ENCODE assay signal across 8 cellular contexts in genomic region chr10:11573497-11573896, GRCh38. TPM values are rescaled to one million over a fixed set of nuclear protein-coding genes. Genes with fewer than 3 reads are reported as not detected.
DNase-seq lines count a peak whose midpoint lies in the region; ATAC-seq and TF ChIP-seq lines count a peak whose summit lies in the region.

No MANE protein-coding gene starts in this region.

- peaks cover 10% of the 10 kb centered on the region for H3F3A ChIP-seq in neural progenitor cell (ENCODE audit: low read depth)
- H3F3A ChIP-seq in PC-9 (ENCODE audit: insufficient read depth, low read depth): no peaks in the 10 kb centered on the region

- H3K27ac Mint-ChIP-seq in WTC11 (peak overlapping the region; percentile 4; the same call in 1 of the 2 replicates), neural progenitor cell (peak overlapping the region; percentile 16)
- no peak overlapping the region for H3K27ac Mint-ChIP-seq in activated T-helper 1 cell treated with anti-CD3 and anti-CD28 coated beads, Interleukin-12 subunit alpha, Interleukin-12 subunit beta, Interleukin-2, Interleukin-4 antibody, amounts not matched to agents 30 ng/mL and 10 ng/mL and 1 ng/mL, durations not matched to agents 14 hours and 24 hours and 36 hours

- H3K27ac ChIP-seq in neural progenitor cell (peak overlapping the region; percentile 56), PC-9 (no peak overlapping the region)

- no peak overlapping the region for H3K4me3 Mint-ChIP-seq in WTC11
- H3K4me3 Mint-ChIP-seq in neural progenitor cell: no peak overlapping the region
- no peak overlapping the region for H3K4me3 Mint-ChIP-seq in activated T-helper 1 cell treated with anti-CD3 and anti-CD28 coated beads, Interleukin-12 subunit alpha, Interleukin-12 subunit beta, Interleukin-2, Interleukin-4 antibody, amounts not matched to agents 30 ng/mL and 10 ng/mL and 1 ng/mL, durations not matched to agents 14 hours and 24 hours and 36 hours

- peak overlapping the region; percentile 7 for H3K4me2 ChIP-seq in neural progenitor cell
- H3K4me2 ChIP-seq in PC-9: no peak overlapping the region

- POLR2A ChIA-PET in WTC11 (lab: Charles Lee) (no interaction called here), PC-9 (lab: Charles Lee; ENCODE audit: unreplicated experiment) (no interaction called here)

- no peaks in the 10 kb centered on the region for H3K36me3 ChIP-seq in neural progenitor cell
- H3K36me3 ChIP-seq in PC-9 (ENCODE audit: low read depth): no peaks in the 10 kb centered on the region

- H3K4me1 ChIP-seq in neural progenitor cell (peaks cover 22% of the 10 kb centered on the region), PC-9 (replicated peaks; ENCODE audit: insufficient read depth) (no peaks in the 10 kb centered on the region)

- H3K27me3 ChIP-seq in neural progenitor cell: no peaks in the 10 kb centered on the region
- H3K27me3 ChIP-seq in PC-9 (ENCODE audit: insufficient read depth, low read depth): no peaks in the 10 kb centered on the region

- H2AFZ ChIP-seq in neural progenitor cell (replicated peaks): no peak overlapping the region
- H2AFZ ChIP-seq in PC-9: no peak overlapping the region

- H3K4me1 Mint-ChIP-seq in WTC11 (peaks cover 39% of the 10 kb centered on the region), neural progenitor cell (peaks cover 14% of the 10 kb centered on the region)
- H3K4me1 Mint-ChIP-seq in activated T-helper 1 cell treated with anti-CD3 and anti-CD28 coated beads, Interleukin-12 subunit alpha, Interleukin-12 subunit beta, Interleukin-2, Interleukin-4 antibody, amounts not matched to agents 30 ng/mL and 10 ng/mL and 1 ng/mL, durations not matched to agents 14 hours and 24 hours and 36 hours (ENCODE audit: low read depth): no peaks in the 10 kb centered on the region

- intact Hi-C loops in PC-9 (cut with micrococcal nuclease; ENCODE audit: unreplicated experiment): loop anchor here (1.0 kb wide), 1 partner anchor 13 kb away; no protein-coding TSS in a partner anchor
- intact Hi-C loops in activated T-helper 1 cell treated with anti-CD3 and anti-CD28 coated beads, Interleukin-12 subunit alpha, Interleukin-12 subunit beta, Interleukin-2, Interleukin-4 antibody, amounts not matched to agents 30 ng/mL and 10 ng/mL and 1 ng/mL, durations not matched to agents 14 hours and 24 hours and 36 hours (cut with micrococcal nuclease): no loop called here

- DNase-seq in WTC11 (ENCODE audit: low spot score) (no peak), neural progenitor cell (ENCODE audit: low spot score) (peak; percentile 41), PC-9 (no peak)
- DNase-seq in activated T-cell treated with anti-CD3 and anti-CD28 coated beads, Interleukin-2, amount 50 U/mL, for 1 hour: no peak
- no peak for DNase-seq in stimulated activated CD4-positive, alpha-beta T cell treated with anti-CD3 and anti-CD28 coated beads, Interleukin-12 subunit alpha, Interleukin-12 subunit beta, amount 100 ng/mL, for 4 hours
- DNase-seq in activated T-helper 1 cell treated with anti-CD3 and anti-CD28 coated beads, Interleukin-12 subunit alpha, Interleukin-12 subunit beta, Interleukin-2, Interleukin-4 antibody, amounts not matched to agents 30 ng/mL and 10 ng/mL and 1 ng/mL, durations not matched to agents 14 hours and 24 hours and 36 hours (ENCODE audit: low spot score): no peak

- no peaks in the 10 kb centered on the region; the same call in 1 of the 2 replicates for H3K9me3 Mint-ChIP-seq in WTC11
- H3K9me3 Mint-ChIP-seq in neural progenitor cell: peaks cover 3% of the 10 kb centered on the region
- H3K9me3 Mint-ChIP-seq in activated T-helper 1 cell treated with anti-CD3 and anti-CD28 coated beads, Interleukin-12 subunit alpha, Interleukin-12 subunit beta, Interleukin-2, Interleukin-4 antibody, amounts not matched to agents 30 ng/mL and 10 ng/mL and 1 ng/mL, durations not matched to agents 14 hours and 24 hours and 36 hours: no peaks in the 10 kb centered on the region

- no peaks in the 10 kb centered on the region for H3K9me2 ChIP-seq in PC-9 (ENCODE audit: insufficient read depth)

- no peak overlapping the region for H3K4me3 ChIP-seq in neural progenitor cell
- H3K4me3 ChIP-seq in PC-9: no peak overlapping the region

- H3K79me2 ChIP-seq in neural progenitor cell (ENCODE audit: low read depth) (peaks cover 100% of the 10 kb centered on the region), PC-9 (ENCODE audit: low read depth) (peaks cover 47% of the 10 kb centered on the region)

- ATAC-seq in GM18502 (IDR thresholded peaks at IDR 0.05; ENCODE audit: poor library complexity, unreplicated experiment) (peak; percentile 59), HG02885 (IDR thresholded peaks at IDR 0.05; ENCODE audit: poor library complexity, unreplicated experiment) (peak; percentile 58), WTC11 (peak; percentile 44)

- CTCF ChIA-PET in WTC11 (lab: Charles Lee) (interaction anchor here (0.6 kb wide), 1 partner anchor 55 kb away, joined by 3 read pairs; no protein-coding TSS in a partner anchor), PC-9 (lab: Charles Lee) (no interaction called here)

- H3K36me3 Mint-ChIP-seq in WTC11 (peaks cover 2% of the 10 kb centered on the region; the same call in 1 of the 2 replicates), neural progenitor cell (peaks cover 14% of the 10 kb centered on the region)
- H3K36me3 Mint-ChIP-seq in activated T-helper 1 cell treated with anti-CD3 and anti-CD28 coated beads, Interleukin-12 subunit alpha, Interleukin-12 subunit beta, Interleukin-2, Interleukin-4 antibody, amounts not matched to agents 30 ng/mL and 10 ng/mL and 1 ng/mL, durations not matched to agents 14 hours and 24 hours and 36 hours (ENCODE audit: low read depth): no peaks in the 10 kb centered on the region

- H3K27me3 Mint-ChIP-seq in WTC11 (ENCODE audit: low read depth): no peaks in the 10 kb centered on the region
- no peaks in the 10 kb centered on the region for H3K27me3 Mint-ChIP-seq in neural progenitor cell (ENCODE audit: insufficient read depth, low read depth)
- peaks cover 22% of the 10 kb centered on the region for H3K27me3 Mint-ChIP-seq in activated T-helper 1 cell treated with anti-CD3 and anti-CD28 coated beads, Interleukin-12 subunit alpha, Interleukin-12 subunit beta, Interleukin-2, Interleukin-4 antibody, amounts not matched to agents 30 ng/mL and 10 ng/mL and 1 ng/mL, durations not matched to agents 14 hours and 24 hours and 36 hours (ENCODE audit: insufficient read depth)

- TF ChIP-seq CTCF in WTC11 (IDR thresholded peaks at IDR 0.05) (no peak), neural progenitor cell (IDR thresholded peaks at IDR 0.05) (no peak), PC-9 (conservative IDR thresholded peaks at IDR 0.05) (no peak)

- H3K9me3 ChIP-seq in neural progenitor cell (ENCODE audit: low read depth): no peaks in the 10 kb centered on the region
- H3K9me3 ChIP-seq in PC-9 (ENCODE audit: insufficient read depth, low read depth): no peaks in the 10 kb centered on the region

- H4K20me1 ChIP-seq in neural progenitor cell (ENCODE audit: low read depth) (peaks cover 66% of the 10 kb centered on the region), PC-9 (ENCODE audit: insufficient read depth) (no peaks in the 10 kb centered on the region)

- no peak overlapping the region for H3K9ac ChIP-seq in neural progenitor cell

- BruUV-seq in PC-9 (replicated peaks; lab: Mats Ljungman, UMichigan): no TSS peak

TF ChIP-seq in WTC11, 78 proteins besides CTCF, POLR2A, EP300 and RAD21 (continues in another document):
- TF ChIP-seq SMAD3 (CRISPR knock-in tag; IDR thresholded peaks at IDR 0.05; ENCODE audit: borderline replicate concordance): no peak
- TF ChIP-seq HMGA2 (CRISPR knock-in tag; IDR thresholded peaks at IDR 0.05): no peak
- no peak for TF ChIP-seq ZNF396 (CRISPR knock-in tag; IDR thresholded peaks at IDR 0.05; ENCODE audit: borderline replicate concordance)
- no peak for TF ChIP-seq ZNF317 (CRISPR knock-in tag; IDR thresholded peaks at IDR 0.05; ENCODE audit: borderline replicate concordance, low read depth)
- no peak for TF ChIP-seq FOXP1 (CRISPR knock-in tag; IDR thresholded peaks at IDR 0.05; ENCODE audit: borderline replicate concordance)
- no peak for TF ChIP-seq HMGXB4 (CRISPR knock-in tag; IDR thresholded peaks at IDR 0.05)
- no peak for TF ChIP-seq ZNF423 (CRISPR knock-in tag; IDR thresholded peaks at IDR 0.05)
- TF ChIP-seq NFYB (CRISPR knock-in tag; conservative IDR thresholded peaks at IDR 0.05; ENCODE audit: low read depth): no peak

RNA-seq across cellular contexts. Expression of gene USP6NL, which starts 38.0 kb away (rescaled TPM):
- total RNA-seq in WTC11 (2021) (19.5 to 21.4 TPM (median 20.1 TPM) in 3 replicates), neural progenitor cell (ENCODE audit: low replicate concordance) (34.0 and 39.9 TPM in 2 replicates), PC-9 (2021) (16.8 and 22.1 TPM in 2 replicates)
- total RNA-seq in activated T-helper 1 cell treated with anti-CD3 and anti-CD28 coated beads, Interleukin-12 subunit alpha, Interleukin-12 subunit beta, Interleukin-2, Interleukin-4 antibody, amounts not matched to agents 30 ng/mL and 10 ng/mL and 1 ng/mL, durations not matched to agents 14 hours and 24 hours and 36 hours: 0.64 and 0.78 TPM in 2 replicates

Comparison
In these comparisons a context has a peak if more than half of its experiments do, and no peak if none do; other contexts are left out.
1. RNA of gene USP6NL, which starts 38.0 kb away (total RNA-seq): 34.0 to 39.9 TPM in neural progenitor cell, 16.8 to 22.1 TPM in PC-9 and 19.5 to 21.4 TPM in WTC11; 0.64 to 0.78 TPM in activated T-helper 1 cell treated with anti-CD3 and anti-CD28 coated beads, Interleukin-12 subunit alpha, Interleukin-12 subunit beta, Interleukin-2, Interleukin-4 antibody, amounts not matched to agents 30 ng/mL and 10 ng/mL and 1 ng/mL, durations not matched to agents 14 hours and 24 hours and 36 hours; every median in the first group is over 10 times any median in the second.
2. Peak in every context shown above with its lines, with median percentiles within 50 percentile points of each other: ATAC-seq.